8 cellular contexts compared by ENCODE assay signal in genomic region chr16:19559242-19559910, GRCh38. TPM values are rescaled to one million over a fixed set of nuclear protein-coding genes. Genes with fewer than 3 reads are reported as not detected.
DNase-seq lines count a peak whose midpoint lies in the region; ATAC-seq and TF ChIP-seq lines count a peak whose summit lies in the region.

No MANE protein-coding gene starts in this region.

- no peak overlapping the region for H3K9ac ChIP-seq in OCI-LY1 (ENCODE audit: low read length)

- CTCF ChIA-PET in HEK293T (lab: Yijun Ruan, JAX), result interaction anchor here (0.7 kb wide), 1 partner anchor 163 kb away, joined by 3 read pairs; no protein-coding TSS in a partner anchor

- no peaks in the 10 kb centered on the region for H3K9me2 ChIP-seq in OCI-LY1 (ENCODE audit: low read depth, low read length)

- DNase-seq in NCI-H2107 treated with DMSO at 0.1 percent for 48 hours (lab: John Stamatoyannopoulos, UW; ENCODE audit: unreplicated experiment) (peak; percentile 24), NCI-H2107 (lab: John Stamatoyannopoulos, UW) (no peak), HEK293T (ENCODE audit: extremely low spot score) (peak; percentile 22), coronary artery (ENCODE audit: low spot score) (no peak), mucosa of descending colon (peak in 1 of 3 donors; percentile 66)

- H3K4me3 ChIP-seq in OCI-LY1 (ENCODE audit: low read depth, low read length, poor library complexity, severe bottlenecking) (no peak overlapping the region), coronary artery (no peak overlapping the region), mucosa of descending colon (no peak overlapping the region)

- H3K4me1 ChIP-seq in OCI-LY1 (ENCODE audit: insufficient read depth, low read length, severe bottlenecking) (peaks cover 14% of the 10 kb centered on the region), mucosa of descending colon (ENCODE audit: low read depth) (peaks cover 11% of the 10 kb centered on the region)

- no peaks in the 10 kb centered on the region for H3K27me3 ChIP-seq in OCI-LY1 (ENCODE audit: insufficient read depth, low read length)

- no peaks in the 10 kb centered on the region for H3K9me3 ChIP-seq in OCI-LY1 (ENCODE audit: low read length)
- H3K9me3 ChIP-seq in mucosa of descending colon, result no peaks in the 10 kb centered on the region

- H4K20me1 ChIP-seq in OCI-LY1 (ENCODE audit: insufficient read depth, low read length), result no peaks in the 10 kb centered on the region

- intact Hi-C loops in mucosa of descending colon (cut with DNase I, micrococcal nuclease), result loop anchor here (5.0 kb wide), 1 partner anchor 328 kb away; no protein-coding TSS in a partner anchor

- H3K36me3 ChIP-seq in OCI-LY1 (ENCODE audit: insufficient read depth, low read length) (no peaks in the 10 kb centered on the region), mucosa of descending colon (ENCODE audit: low read depth) (no peaks in the 10 kb centered on the region)

- H2AFZ ChIP-seq in OCI-LY1 (ENCODE audit: low read length), result no peak overlapping the region

- TF ChIP-seq CTCF in OCI-LY1 (IDR thresholded peaks at IDR 0.05; ENCODE audit: low read length) (peak; percentile 74), coronary artery (IDR thresholded peaks at IDR 0.05) (peak; percentile 56), mucosa of descending colon (IDR thresholded peaks at IDR 0.05) (peak; percentile 15)

- H3K79me2 ChIP-seq in OCI-LY1 (ENCODE audit: insufficient read depth, low read length), result no peaks in the 10 kb centered on the region

- no peak overlapping the region for H3K4me2 ChIP-seq in OCI-LY1 (ENCODE audit: low read length)

- H3K27ac ChIP-seq in OCI-LY1 (ENCODE audit: low read depth, low read length, poor library complexity, severe bottlenecking) (no peak overlapping the region), coronary artery (no peak overlapping the region)

- POLR2A ChIA-PET in HEK293T (lab: Yijun Ruan, JAX), result no interaction called here

- no peaks in the 10 kb centered on the region for H3F3A ChIP-seq in OCI-LY1 (ENCODE audit: insufficient read depth, low read length)

- ATAC-seq in mucosa of descending colon, result no peak
- ATAC-seq in HG03095 (IDR thresholded peaks at IDR 0.05; ENCODE audit: unreplicated experiment), result no peak
- ATAC-seq in HG03159 (IDR thresholded peaks at IDR 0.05; ENCODE audit: unreplicated experiment), result no peak

TF ChIP-seq in HEK293T, 16 proteins besides CTCF, POLR2A, EP300 and RAD21:
- TF ChIP-seq FOXK2 (IDR thresholded peaks at IDR 0.05) (no peak), CTBP1 (IDR thresholded peaks at IDR 0.05; ENCODE audit: borderline replicate concordance) (no peak), ELF4 (IDR thresholded peaks at IDR 0.05) (no peak), SUZ12 (IDR thresholded peaks at IDR 0.05) (no peak), FOXM1 (IDR thresholded peaks at IDR 0.05; ENCODE audit: borderline replicate concordance) (no peak), ARNT (IDR thresholded peaks at IDR 0.05) (no peak), PKNOX1 (IDR thresholded peaks at IDR 0.05) (no peak), ZNF384 (IDR thresholded peaks at IDR 0.05) (no peak), L3MBTL2 (conservative IDR thresholded peaks at IDR 0.05) (no peak), NFRKB (IDR thresholded peaks at IDR 0.05) (no peak), HDGF (IDR thresholded peaks at IDR 0.05; ENCODE audit: borderline replicate concordance) (no peak), BHLHE40 (IDR thresholded peaks at IDR 0.05; ENCODE audit: borderline replicate concordance) (no peak)

RNA-seq across cellular contexts. Expression of gene VPS35L, which starts 3.9 kb away (rescaled TPM):
- total RNA-seq in mucosa of descending colon, result 10 to 100 TPM; 47.2 to 61.7 (median 61.4) TPM

RNA-seq across cellular contexts. Expression of gene CCP110, which starts 35.6 kb away (rescaled TPM):
- 10 to 100 TPM in 1 of 3 donors, 1 to 10 TPM in 2; 9.0 to 22.5 (median 9.6) TPM for total RNA-seq in mucosa of descending colon

RNA-seq across cellular contexts. Expression of gene GDE1, which starts 37.5 kb away (rescaled TPM):
- 100 to 1,000 TPM in 2 of 3 donors, 10 to 100 TPM in 1; 90.5 to 125 (median 106) TPM for total RNA-seq in mucosa of descending colon

Comparison
In these comparisons a context has a peak if more than half of its experiments do, and no peak if none do; other contexts are left out.
1. DNase-seq: peak in NCI-H2107 treated with DMSO at 0.1 percent for 48 hours (single experiment) and HEK293T (single experiment); none in NCI-H2107 (single experiment) and coronary artery (single experiment).
2. CTCF ChIP-seq: peak in every context shown above with its lines; median percentile 74 in OCI-LY1; 56 in coronary artery; 15 in mucosa of descending colon.